8 cellular contexts compared by ENCODE assay signal in the genomic region with DNA sequence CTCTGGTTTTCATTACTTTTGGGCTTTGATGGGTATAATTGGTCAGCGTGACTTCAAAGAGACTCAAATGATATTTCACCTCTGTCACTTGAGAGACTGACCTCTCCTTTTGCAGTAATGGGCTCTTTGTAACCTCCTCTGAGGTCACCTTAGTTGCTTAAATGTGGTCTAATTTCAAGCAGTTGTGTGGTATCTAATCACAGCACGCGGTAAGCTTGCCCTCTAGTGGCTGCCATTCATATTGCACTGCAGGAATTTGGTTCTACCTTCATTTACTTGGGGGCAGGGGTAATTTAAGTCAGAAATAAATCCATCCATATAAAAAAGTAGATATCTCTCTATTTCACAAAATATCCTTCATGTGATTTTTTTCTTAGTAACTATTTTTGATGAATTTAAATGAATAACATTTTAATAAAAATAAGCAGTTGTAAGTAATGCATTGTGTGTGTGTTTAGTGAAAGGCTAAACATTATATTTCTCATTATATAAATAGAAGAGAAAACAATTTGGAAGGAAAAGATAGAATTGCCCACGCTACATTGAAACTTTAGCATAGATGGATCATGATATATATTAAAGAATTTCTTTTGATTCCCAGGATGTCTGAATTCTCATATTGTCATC. TPM values are rescaled to one million over a fixed set of nuclear protein-coding genes. Genes with fewer than 3 reads are reported as not detected.
A peak's percentile ranks its signal among the peaks of the same experiment; 100 is the strongest.
DNase-seq lines count a peak whose midpoint lies in the region; ATAC-seq, FAIRE-seq and TF ChIP-seq lines count a peak whose summit lies in the region.

No MANE protein-coding gene starts in this region.

- H3K4me3 Mint-ChIP-seq in chondrocyte (ENCODE audit: unreplicated experiment): no peak overlapping the region

- H3K36me3 Mint-ChIP-seq in chondrocyte (ENCODE audit: low read depth): no peaks in the 10 kb centered on the region

- no peaks in the 10 kb centered on the region for H3K4me1 ChIP-seq in SK-N-SH (ENCODE audit: control insufficient read depth in 1 of 2, insufficient read depth in 2 of 2, low read depth in 1 of 2, low read length in 1 of 2)

- peak overlapping the region; percentile 1; the same call in 1 of the 2 replicates for H2AFZ ChIP-seq in SK-N-SH (ENCODE audit: low read depth)

- H3K4me1 Mint-ChIP-seq in chondrocyte (ENCODE audit: low read depth): no peaks in the 10 kb centered on the region

- peak overlapping the region in 1 of 2 experiments; percentile 18; a peak in 1 of 4 replicates for H3K4me3 ChIP-seq in SK-N-SH (ENCODE audit: low read depth in 2 of 2, low read length in 1 of 2)

- H3K9me2 ChIP-seq in SK-N-SH: no peaks in the 10 kb centered on the region

- H3K27ac Mint-ChIP-seq in chondrocyte (ENCODE audit: unreplicated experiment): no peak overlapping the region

- H3K27ac ChIP-seq in SK-N-SH (ENCODE audit: low read depth in 2 of 2, low read length in 1 of 2): no peak overlapping the region; a peak in 1 of 4 replicates

- CTCF ChIA-PET in SK-N-SH (lab: Yijun Ruan, JAX): interaction anchor here (0.9 to 1.0 kb wide), 4 partner anchors 9 to 295 kb away, joined by 3 to 9 read pairs (median 4); no protein-coding TSS in a partner anchor

- no peaks in the 10 kb centered on the region for H4K20me1 ChIP-seq in SK-N-SH (ENCODE audit: insufficient read depth)

- no peak overlapping the region for H3K4me2 ChIP-seq in SK-N-SH

- H3K9me3 ChIP-seq in SK-N-SH: no peaks in the 10 kb centered on the region

- no peak for TF ChIP-seq EP300 in SK-N-SH (IDR thresholded peaks at IDR 0.05; ENCODE audit: borderline replicate concordance in 1 of 2, low read depth in 1 of 2, low read length in 1 of 2)

- no peaks in the 10 kb centered on the region for H3K9me3 Mint-ChIP-seq in chondrocyte (ENCODE audit: low read depth)

- POLR2A ChIA-PET in SK-N-SH (lab: Yijun Ruan, JAX): no interaction called here

- 10% methylated on average over 4 of the region's 4 CpGs for WGBS in SK-N-SH (ENCODE audit: low lambda C conversion rate)

- H3K79me2 ChIP-seq in SK-N-SH (ENCODE audit: insufficient read depth): no peaks in the 10 kb centered on the region

- no peaks in the 10 kb centered on the region for H3K36me3 ChIP-seq in SK-N-SH (replicated peaks in 1 of 2; ENCODE audit: control insufficient read depth in 1 of 2, insufficient read depth in 2 of 2, low read length in 1 of 2)

- DNase-seq in activated gamma-delta T cell treated with Interleukin-2 at 50 U/mL for 16 hours (peak; percentile 24), activated gamma-delta T cell (lab: John Stamatoyannopoulos, UW) (no peak), H54 (ENCODE audit: insufficient read length, low spot score) (peak; percentile 7), Kasumi-1 (lab: John Stamatoyannopoulos, UW) (peak; percentile 70 to 71), SK-N-SH (peak; percentile 43), chondrocyte (ENCODE audit: low spot score) (no peak), left lobe of liver (ENCODE audit: low spot score) (no peak)
- DNase-seq in stimulated activated CD8-positive, alpha-beta memory T cell treated with anti-CD3 and anti-CD28 coated beads, Interleukin-15, amount 100 ng/mL, for 1 hour (ENCODE audit: low read depth): peak; percentile 0

- H3K27me3 ChIP-seq in SK-N-SH (ENCODE audit: insufficient read depth): no peaks in the 10 kb centered on the region

- peaks cover 3% of the 10 kb centered on the region for H3F3A ChIP-seq in SK-N-SH (replicated peaks; ENCODE audit: insufficient read depth)

- H3K9ac ChIP-seq in SK-N-SH: no peak overlapping the region

- peaks cover 32% of the 10 kb centered on the region for H3K27me3 Mint-ChIP-seq in chondrocyte (ENCODE audit: low read depth)

- TF ChIP-seq CTCF in SK-N-SH (IDR thresholded peaks at IDR 0.05): peak; percentile 99
- TF ChIP-seq CTCF in chondrocyte (IDR thresholded peaks at IDR 0.05): peak; percentile 99

- no peak for TF ChIP-seq POLR2A in H54 (IDR thresholded peaks at IDR 0.05; ENCODE audit: low read depth, low read length)

- TF ChIP-seq RAD21 in SK-N-SH (IDR thresholded peaks at IDR 0.05; ENCODE audit: low read length): peak; percentile 97

- FAIRE-seq in H54 (lab: Jason Lieb, UNC): peak; percentile 86

- peak; percentile 95 for ATAC-seq in left lobe of liver

TF ChIP-seq in SK-N-SH, 30 proteins besides CTCF, POLR2A, EP300 and RAD21:
- TF ChIP-seq TCF12 (IDR thresholded peaks at IDR 0.05) (0 out of 2 replicates have a peak, but pooled peaks have one; percentile 22), RCOR1 (IDR thresholded peaks at IDR 0.05; ENCODE audit: low read length) (no peak), SMC3 (IDR thresholded peaks at IDR 0.05; ENCODE audit: low read depth, low read length) (peak; percentile 89)

RNA-seq across cellular contexts. Expression of a gene that starts 55.0 kb away (rescaled TPM):
- polyA plus RNA-seq in SK-N-SH (2012; rRNA removed): 0.13 and 0.32 TPM in 2 replicates
- polyA plus RNA-seq in SK-N-SH (2012; cell fraction: cytosol; rRNA removed): 0.28 and 0.33 TPM in 2 replicates
- polyA plus RNA-seq in SK-N-SH (2012; cell fraction: nucleus; rRNA removed): 0.11 and 0.38 TPM in 2 replicates
- total RNA-seq in chondrocyte: 0.07 TPM in 1 of 3 replicates, not detected in the others
- total RNA-seq in left lobe of liver: 2.6 TPM

Comparison
In these comparisons a context has a peak if more than half of its experiments do, and no peak if none do; other contexts are left out.
1. DNase-seq: peak in activated gamma-delta T cell treated with Interleukin-2 at 50 U/mL for 16 hours (single experiment), H54 (single experiment), Kasumi-1 (2 of 2), SK-N-SH (single experiment) and stimulated activated CD8-positive, alpha-beta memory T cell treated with anti-CD3 and anti-CD28 coated beads, Interleukin-15, amount 100 ng/mL, for 1 hour (single experiment); none in activated gamma-delta T cell (single experiment), chondrocyte (single experiment) and left lobe of liver (single experiment).